26 cellular contexts compared by ENCODE assay signal in the genomic region with DNA sequence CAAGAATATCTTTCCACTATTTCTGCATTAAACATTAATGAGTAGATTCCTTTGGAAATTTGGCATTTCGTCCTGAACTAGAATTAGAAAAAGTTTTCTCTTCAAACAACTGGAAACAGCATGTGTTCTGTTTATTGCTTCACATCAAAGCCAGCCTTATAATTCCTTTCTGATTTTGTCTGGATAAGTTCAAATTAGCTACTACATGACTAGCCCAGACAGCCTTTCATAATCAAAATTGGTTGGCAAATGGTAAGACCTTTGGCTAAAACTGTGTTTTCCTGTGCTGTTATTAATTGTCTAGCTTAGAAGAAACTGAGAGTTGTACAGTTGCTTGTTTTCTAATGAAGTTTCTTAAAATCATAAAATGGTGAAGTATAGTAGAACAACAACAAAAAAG. TPM values are rescaled to one million over a fixed set of nuclear protein-coding genes. Genes with fewer than 3 reads are reported as not detected.
"Had no signal": no experiment of that assay in that cellular context is flagged by ENCODE, and none has a peak within 500 bp of the region (broad histone marks: within the 10 kb centered on the region; RNA-seq: fewer than 3 reads in every experiment).

No MANE protein-coding gene starts in this region.

- H3K9me3 Mint-ChIP-seq: activated naive CD4-positive, alpha-beta T cell treated with anti-CD3 and anti-CD28 coated beads, Interleukin-2, amount 10 ng/mL, durations not matched to agents 7 days and 5 days; activated naive CD8-positive, alpha-beta T cell treated with anti-CD3 and anti-CD28 coated beads, Interleukin-2, amount 50 U/mL, for 24 hours; central memory CD8-positive, alpha-beta T cell had no signal

- H3K27ac Mint-ChIP-seq: activated naive CD4-positive, alpha-beta T cell treated with anti-CD3 and anti-CD28 coated beads, Interleukin-2, amount 10 ng/mL, durations not matched to agents 7 days and 5 days; activated naive CD8-positive, alpha-beta T cell treated with anti-CD3 and anti-CD28 coated beads, Interleukin-2, amount 50 U/mL, for 24 hours; nephron progenitor cell; progenitor cell of endocrine pancreas had no signal

- H3K4me3 Mint-ChIP-seq: activated naive CD4-positive, alpha-beta T cell treated with anti-CD3 and anti-CD28 coated beads, Interleukin-2, amount 10 ng/mL, durations not matched to agents 7 days and 5 days; activated naive CD8-positive, alpha-beta T cell treated with anti-CD3 and anti-CD28 coated beads, Interleukin-2, amount 50 U/mL, for 24 hours; central memory CD8-positive, alpha-beta T cell; nephron progenitor cell had no signal

- H3K36me3 Mint-ChIP-seq: activated naive CD4-positive, alpha-beta T cell treated with anti-CD3 and anti-CD28 coated beads, Interleukin-2, amount 10 ng/mL, durations not matched to agents 7 days and 5 days had no signal

- ATAC-seq: activated naive CD8-positive, alpha-beta T cell treated with anti-CD3 and anti-CD28 coated beads, Interleukin-2, amount 50 U/mL, for 24 hours; esophagus mucosa; left lung had no signal

- FAIRE-seq: frontal cortex had no signal

- DNase-seq: activated CD4-positive, alpha-beta T cell treated with anti-CD3 and anti-CD28 coated beads for 1 hour; activated CD8-positive, alpha-beta memory T cell treated with anti-CD3 and anti-CD28 coated beads for 24 hours; activated CD8-positive, alpha-beta memory T cell treated with anti-CD3 and anti-CD28 coated beads, Interleukin-2, amount 50 U/mL, for 48 hours; activated effector memory CD4-positive, alpha-beta T cell treated with Interleukin-2 at 50 U/mL for 16 hours; activated naive CD4-positive, alpha-beta T cell treated with anti-CD3 and anti-CD28 coated beads, Interleukin-2, amount 10 ng/mL, durations not matched to agents 7 days and 5 days; activated naive CD8-positive, alpha-beta T cell treated with anti-CD3 and anti-CD28 coated beads, Interleukin-2, amount 50 U/mL, for 24 hours; activated T-cell treated with anti-CD3 and anti-CD28 coated beads, Interleukin-2, amount 50 U/mL, for 48 hours; aorta; hypothalamus; left lung; midbrain; nephron progenitor cell; nucleus accumbens; stimulated activated CD4-positive, alpha-beta T cell treated with anti-CD3 and anti-CD28 coated beads, Interleukin-15, amount 100 ng/mL, for 24 hours; stimulated activated CD4-positive, alpha-beta T cell treated with anti-CD3 and anti-CD28 coated beads, Interleukin-2, amount 100 ng/mL, for 48 hours; stomach; trophoblast cell had no signal

- H3K9me3 ChIP-seq: left lung, right atrium auricular region, stomach, vagina had no signal

- H3K4me1 ChIP-seq: left lung, right atrium auricular region, vagina had no signal

- H3K27me3 ChIP-seq: left lung, right atrium auricular region, stomach, vagina had no signal

- H3K4me3 ChIP-seq: coronary artery, left lung, right atrium auricular region, stomach, vagina had no signal

- H3K36me3 ChIP-seq: left lung, right atrium auricular region, stomach, vagina had no signal

- H3K27ac ChIP-seq: coronary artery, left lung, right atrium auricular region, stomach, vagina, VCaP had no signal

RNA-seq across cellular contexts. Expression of a gene that starts 52.7 kb away (rescaled TPM):
- total RNA-seq: T-helper 1 cell treated with Interleukin-12 subunit alpha and Interleukin-12 subunit beta and Interleukin-4 antibody, amounts not matched to agents 30 ng/mL and 1 ng/mL, for 36 hours had no signal
